Comparison of ENCODE assay signal across 28 cellular contexts in the genomic region with DNA sequence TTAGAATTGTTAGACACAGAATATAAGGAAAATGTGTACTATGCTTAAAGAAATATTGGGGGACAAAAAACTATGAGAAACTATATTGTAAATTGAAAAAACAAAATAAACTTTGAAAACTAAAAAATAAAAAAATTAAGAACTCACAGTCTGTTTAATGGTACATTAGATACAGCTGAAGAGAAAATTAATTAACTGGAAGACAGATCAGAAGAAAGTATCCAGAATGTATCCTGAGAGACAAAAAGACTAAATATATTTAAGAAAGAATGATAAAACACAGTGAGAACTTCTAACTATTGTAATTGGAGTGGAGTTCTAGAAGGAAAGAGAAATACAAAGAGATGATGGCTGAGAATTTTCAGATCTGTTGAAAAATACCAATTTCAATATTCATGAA.
"Had no signal": no experiment of that assay in that cellular context is flagged by ENCODE, and none has a peak within 500 bp of the region (broad histone marks: within the 10 kb centered on the region; RNA-seq: fewer than 3 reads in every experiment).

No MANE protein-coding gene starts in this region.

- ATAC-seq: esophagus mucosa; gastroesophageal sphincter; heart left ventricle; left lobe of liver; natural killer cell treated with Interleukin-12 subunit alpha and Interleukin-12 subunit beta and Interleukin-15 and Interleukin-18, amount 100 ng/mL, for 72 hours; right lobe of liver; stimulated activated naive B cell treated with anti-CD40 and anti-IgM and Interleukin-4, amounts not matched to agents 10 μg/mL and 1 μg/mL and 100 μg/mL, for 72 hours; stimulated activated naive CD8-positive, alpha-beta T cell treated with anti-CD3 and anti-CD28 coated beads, Interleukin-15, amount 100 ng/mL, for 72 hours; upper lobe of right lung had no signal

- H3K9ac ChIP-seq: parathyroid adenoma had no signal

- H3K4me1 ChIP-seq: gastroesophageal sphincter, right lobe of liver, suprapubic skin, transverse colon, upper lobe of right lung, uterus had no signal

- H3K4me3 Mint-ChIP-seq: dendritic cell treated with granulocyte-macrophage colony-stimulating factor and Interleukin-4, amounts not matched to agents 40 ng/mL and 50 ng/mL, for 4 days; endodermal cell; memory B cell; natural killer cell treated with Interleukin-12 subunit alpha and Interleukin-12 subunit beta and Interleukin-15 and Interleukin-18, amount 100 ng/mL, for 72 hours; neural crest cell; stimulated activated naive B cell treated with anti-CD40 and anti-IgM and Interleukin-4, amounts not matched to agents 10 μg/mL and 1 μg/mL and 100 μg/mL, for 72 hours; stimulated activated naive CD8-positive, alpha-beta T cell treated with anti-CD3 and anti-CD28 coated beads, Interleukin-15, amount 100 ng/mL, for 72 hours had no signal

- H3K9me3 ChIP-seq: neutrophil, right lobe of liver had no signal

- H3K4me2 ChIP-seq: hepatocyte had no signal

- H3K79me2 ChIP-seq: hepatocyte, parathyroid adenoma had no signal

- H3K27ac Mint-ChIP-seq: dendritic cell treated with granulocyte-macrophage colony-stimulating factor and Interleukin-4, amounts not matched to agents 40 ng/mL and 50 ng/mL, for 4 days; endodermal cell; memory B cell; natural killer cell treated with Interleukin-12 subunit alpha and Interleukin-12 subunit beta and Interleukin-15 and Interleukin-18, amount 100 ng/mL, for 72 hours; progenitor cell of endocrine pancreas; stimulated activated naive B cell treated with anti-CD40 and anti-IgM and Interleukin-4, amounts not matched to agents 10 μg/mL and 1 μg/mL and 100 μg/mL, for 72 hours; stimulated activated naive CD8-positive, alpha-beta T cell treated with anti-CD3 and anti-CD28 coated beads, Interleukin-15, amount 100 ng/mL, for 72 hours had no signal

- H3K36me3 ChIP-seq: gastroesophageal sphincter, heart left ventricle, neutrophil, right lobe of liver, suprapubic skin, transverse colon, upper lobe of right lung, uterus had no signal

- H3K27me3 ChIP-seq: gastroesophageal sphincter, heart left ventricle, right lobe of liver, suprapubic skin, transverse colon, upper lobe of right lung, uterus had no signal

- H3K4me3 ChIP-seq: gastroesophageal sphincter, heart left ventricle, hepatocyte, lung, right lobe of liver, suprapubic skin, transverse colon, upper lobe of right lung, uterus had no signal

- FAIRE-seq: small intestine had no signal

- DNase-seq: effector CD8-positive, alpha-beta T cell; endodermal cell; foreskin fibroblast; heart left ventricle; kidney; right lobe of liver; small intestine; stimulated activated CD4-positive, alpha-beta T cell treated with anti-CD3 and anti-CD28 coated beads, Interleukin-15, amount 100 ng/mL, for 24 hours; stimulated activated CD4-positive, alpha-beta T cell treated with anti-CD3 and anti-CD28 coated beads, Interleukin-2, amount 100 ng/mL, for 48 hours; stimulated activated naive B cell treated with anti-CD40 and anti-IgM and Interleukin-4, amounts not matched to agents 10 μg/mL and 1 μg/mL and 100 μg/mL, for 72 hours; stimulated activated naive CD8-positive, alpha-beta T cell treated with anti-CD3 and anti-CD28 coated beads, Interleukin-15, amount 100 ng/mL, for 72 hours; transverse colon; upper lobe of right lung; uterus had no signal

- H3K9me3 Mint-ChIP-seq: natural killer cell treated with Interleukin-12 subunit alpha and Interleukin-12 subunit beta and Interleukin-15 and Interleukin-18, amount 100 ng/mL, for 72 hours had no signal

- H3K4me1 Mint-ChIP-seq: memory B cell; stimulated activated naive B cell treated with anti-CD40 and anti-IgM and Interleukin-4, amounts not matched to agents 10 μg/mL and 1 μg/mL and 100 μg/mL, for 72 hours; stimulated activated naive CD8-positive, alpha-beta T cell treated with anti-CD3 and anti-CD28 coated beads, Interleukin-15, amount 100 ng/mL, for 72 hours had no signal

- H3K27ac ChIP-seq: epithelial cell of prostate, gastroesophageal sphincter, heart left ventricle, hepatocyte, neutrophil, parathyroid adenoma, right lobe of liver, suprapubic skin, transverse colon, upper lobe of right lung, uterus had no signal

- H2AFZ ChIP-seq: hepatocyte, parathyroid adenoma had no signal
